8 cellular contexts compared by ENCODE assay signal in genomic region chr7:76260171-76260703, GRCh38.
DNase-seq lines count a peak whose midpoint lies in the region; ATAC-seq and TF ChIP-seq lines count a peak whose summit lies in the region.

No MANE protein-coding gene starts in this region.

- ATAC-seq in GM21360 (IDR thresholded peaks at IDR 0.05; ENCODE audit: unreplicated experiment) (no peak), GM18858 (IDR thresholded peaks at IDR 0.05; ENCODE audit: unreplicated experiment) (no peak), GM19463 (IDR thresholded peaks at IDR 0.05; ENCODE audit: unreplicated experiment) (no peak)

- no peak for TF ChIP-seq CTCF in GM12865 (IDR thresholded peaks at IDR 0.05; ENCODE audit: insufficient read depth, low read depth, low read length, missing control alignments)

- DNase-seq in GM12865 (ENCODE audit: low read depth), result peak; percentile 59
- DNase-seq in NCI-H748 treated with DMSO at 0.1 percent for 48 hours (lab: John Stamatoyannopoulos, UW), result peak; percentile 79
- peak in 3 of 4 experiments; percentile 19 to 38 (median 20) for DNase-seq in activated naive CD4-positive, alpha-beta T cell (lab: John Stamatoyannopoulos, UW)
- peak; percentile 28 for DNase-seq in iris pigment epithelial cell (ENCODE audit: low read depth)
- DNase-seq in stimulated activated CD8-positive, alpha-beta memory T cell treated with anti-CD3 and anti-CD28 coated beads, Interleukin-15, amount 100 ng/mL, for 48 hours (ENCODE audit: low read depth in 2 of 2), result peak; percentile 24 to 46

- H3K4me3 ChIP-seq in GM12865 (ENCODE audit: low read depth, low read length), result no peak overlapping the region

Comparison
In these comparisons a context has a peak if more than half of its experiments do, and no peak if none do; other contexts are left out.
1. DNase-seq: peak in every context shown above with its lines; median percentile 79 in NCI-H748 treated with DMSO at 0.1 percent for 48 hours; 59 in GM12865; 35 in stimulated activated CD8-positive, alpha-beta memory T cell treated with anti-CD3 and anti-CD28 coated beads, Interleukin-15, amount 100 ng/mL, for 48 hours; 28 in iris pigment epithelial cell; 20 in activated naive CD4-positive, alpha-beta T cell.